ENCODE assay signal across 8 cellular contexts in the genomic region with DNA sequence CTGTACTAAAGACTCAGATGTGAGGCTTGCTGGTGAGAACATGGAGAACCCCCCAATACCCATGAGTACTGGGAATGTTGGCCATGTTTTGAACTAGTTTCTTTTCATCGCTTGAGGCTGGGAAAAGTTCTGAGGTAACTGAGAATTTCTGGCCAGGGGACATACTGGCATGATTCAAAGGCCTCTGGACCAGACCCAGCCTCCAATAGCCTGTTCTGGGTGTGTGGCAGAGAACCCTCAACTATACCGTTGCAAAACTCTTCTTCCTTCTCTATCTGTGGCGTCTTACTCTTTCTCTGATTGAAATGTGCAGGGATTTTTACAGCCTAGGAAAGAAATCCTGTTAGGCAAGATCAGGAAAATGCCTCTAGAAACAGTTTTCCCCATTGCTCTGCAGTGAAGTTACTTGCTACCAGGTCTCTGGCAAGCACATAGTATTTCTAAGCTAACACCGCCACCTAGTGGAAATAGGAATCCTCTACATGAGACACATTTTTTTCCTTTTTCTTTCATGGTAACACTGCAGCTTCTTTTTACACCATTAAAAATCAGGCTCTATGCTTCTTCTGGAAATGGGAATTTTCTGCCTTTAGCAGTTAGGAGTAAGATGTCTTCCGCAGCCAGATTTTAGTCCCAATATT.
DNase-seq lines count a peak whose midpoint lies in the region; ATAC-seq and TF ChIP-seq lines count a peak whose summit lies in the region.

No MANE protein-coding gene starts in this region.

- no peaks in the 10 kb centered on the region for H3K36me3 ChIP-seq in sigmoid colon

- in situ Hi-C loops in astrocyte of the cerebellum (cut with HindIII; ENCODE audit: low sequenced_read_pairs) = loop anchor here (5.0 to 10.0 kb wide), 2 partner anchors 121 to 268 kb away; no protein-coding TSS in a partner anchor

- no peaks in the 10 kb centered on the region for H3K4me1 ChIP-seq in right cardiac atrium (ENCODE audit: control insufficient read depth, insufficient read depth, low read length)
- peaks cover 0 to 7% (median 2%) of the 10 kb centered on the region in 4 donors for H3K4me1 ChIP-seq in sigmoid colon

- intact Hi-C loops in right cardiac atrium (cut with DNase I) = loop anchor here in 3 of 4 donors (5.0 kb wide), 1 partner anchor 276 kb away; no protein-coding TSS in a partner anchor
- intact Hi-C loops in sigmoid colon (cut with DNase I) = loop anchor here (1.0 to 10.0 kb wide), 4 partner anchors 118 to 278 kb away; no protein-coding TSS in a partner anchor

- DNase-seq in AG10803 (ENCODE audit: low read depth) (peak; percentile 69), NCI-H345 (lab: John Stamatoyannopoulos, UW) (peak; percentile 50), astrocyte of the cerebellum (ENCODE audit: low read depth) (peak; percentile 63), right cardiac atrium (peak in 2 of 3 donors; percentile 44 to 53), sigmoid colon (no peak)
- DNase-seq in stimulated activated CD4-positive, alpha-beta T cell treated with anti-CD3 and anti-CD28 coated beads, Interleukin-2, amount 100 ng/mL, for 48 hours = no peak

- WGBS in right cardiac atrium = 34% methylated on average over 5 of the region's 5 CpGs
- WGBS in sigmoid colon, 2 donors = 36 to 41% methylated on average over 5 of the region's 5 CpGs

- TF ChIP-seq POLR2A in sigmoid colon (IDR thresholded peaks at IDR 0.05) = no peak

- ATAC-seq in HG02970 (IDR thresholded peaks at IDR 0.05; ENCODE audit: low FRiP score, unreplicated experiment) (peak; percentile 76), right cardiac atrium (peak; percentile 72 to 78)

- no peak for TF ChIP-seq EP300 in sigmoid colon (IDR thresholded peaks at IDR 0.05)

- H3K27me3 ChIP-seq in right cardiac atrium (ENCODE audit: control insufficient read depth, insufficient read depth) = no peaks in the 10 kb centered on the region
- H3K27me3 ChIP-seq in sigmoid colon = no peaks in the 10 kb centered on the region

- no peak overlapping the region for H3K27ac ChIP-seq in right cardiac atrium (ENCODE audit: low read length)
- peak overlapping the region in 3 of 4 donors; percentile 15 to 23 (median 22) for H3K27ac ChIP-seq in sigmoid colon

- H3K9me3 ChIP-seq in right cardiac atrium (ENCODE audit: control insufficient read depth, low read length) (no peaks in the 10 kb centered on the region), sigmoid colon (no peaks in the 10 kb centered on the region)

- TF ChIP-seq CTCF in AG10803 (conservative IDR thresholded peaks at IDR 0.05; ENCODE audit: low read length) = peak; percentile 67
- TF ChIP-seq CTCF in GM12874 (IDR thresholded peaks at IDR 0.05; ENCODE audit: insufficient read depth, low read depth, low read length) = peak; percentile 41; the same call in 1 of the 2 replicates
- peak; percentile 64 for TF ChIP-seq CTCF in astrocyte of the cerebellum (IDR thresholded peaks at IDR 0.05; ENCODE audit: low read depth, low read length, missing control alignments)
- TF ChIP-seq CTCF in sigmoid colon (IDR thresholded peaks at IDR 0.05) = peak; percentile 41 to 77 (median 45)

- H3K4me3 ChIP-seq in AG10803 (ENCODE audit: low read length) (no peak overlapping the region), astrocyte of the cerebellum (ENCODE audit: low read depth, low read length) (no peak overlapping the region), right cardiac atrium (ENCODE audit: low read length) (no peak overlapping the region), sigmoid colon (no peak overlapping the region)

Comparison
In these comparisons a context has a peak if more than half of its experiments do, and no peak if none do; other contexts are left out.
1. DNase-seq: peak in AG10803 (single experiment), NCI-H345 (single experiment), astrocyte of the cerebellum (single experiment) and right cardiac atrium (2 of 3); none in sigmoid colon (single experiment) and stimulated activated CD4-positive, alpha-beta T cell treated with anti-CD3 and anti-CD28 coated beads, Interleukin-2, amount 100 ng/mL, for 48 hours (0 of 2).
2. Peak in every context shown above with its lines, with median percentiles within 50 percentile points of each other: CTCF ChIP-seq.